ENCODE assay signal across 8 cellular contexts in genomic region chrX:154515803-154516654, GRCh38. TPM values are rescaled to one million over a fixed set of nuclear protein-coding genes. Genes with fewer than 3 reads are reported as not detected.
DNase-seq lines count a peak whose midpoint lies in the region; ATAC-seq and TF ChIP-seq lines count a peak whose summit lies in the region.

TSS of gene FAM3A (minus strand) at chrX:154516232. CDS start at chrX:154515772, 460 bp downstream.

- no peaks in the 10 kb centered on the region for H3K27me3 Mint-ChIP-seq in dendritic cell treated with granulocyte-macrophage colony-stimulating factor and Interleukin-4, amounts not matched to agents 40 ng/mL and 50 ng/mL, for 4 days

- peaks cover 4 to 32% (median 15%) of the 10 kb centered on the region in 4 donors for H3K4me1 ChIP-seq in liver (ENCODE audit: control insufficient read depth in 4 of 4, insufficient read depth in 4 of 4, low read length in 3 of 4)

- peaks cover 31% of the 10 kb centered on the region for H3K4me1 Mint-ChIP-seq in dendritic cell treated with granulocyte-macrophage colony-stimulating factor and Interleukin-4, amounts not matched to agents 40 ng/mL and 50 ng/mL, for 4 days (ENCODE audit: low read depth)

- peaks cover 9% of the 10 kb centered on the region for H3K36me3 Mint-ChIP-seq in dendritic cell treated with granulocyte-macrophage colony-stimulating factor and Interleukin-4, amounts not matched to agents 40 ng/mL and 50 ng/mL, for 4 days (ENCODE audit: low read depth)

- TF ChIP-seq CTCF in C4-2B (conservative IDR thresholded peaks at IDR 0.05) (no peak), liver (IDR thresholded peaks at IDR 0.05; ENCODE audit: low read depth, low read length, missing input control) (no peak)

- peak within 1 kb of the TSS; percentile 79 to 86 for H3K9ac ChIP-seq in liver (ENCODE audit: low read depth in 1 of 2, low read length in 2 of 2)

- H3K9me3 ChIP-seq in liver (ENCODE audit: control insufficient read depth in 4 of 4, low read length in 3 of 4) = no peaks in the 10 kb centered on the region

- peaks cover 0 to 2% (median 0%) of the 10 kb centered on the region in 4 donors for H3K36me3 ChIP-seq in liver (ENCODE audit: control insufficient read depth in 4 of 4, insufficient read depth in 3 of 4, low read depth in 1 of 4, low read length in 3 of 4)

- peak; percentile 93 for DNase-seq in NCI-H69 (lab: John Stamatoyannopoulos, UW)
- DNase-seq in activated CD4-positive, alpha-beta T cell treated with anti-CD3 and anti-CD28 coated beads, Interleukin-2, amount 50 U/mL, for 1 hour = peak; percentile 90
- DNase-seq in stimulated activated CD4-positive, alpha-beta T cell treated with anti-CD3 and anti-CD28 coated beads, Interleukin-2, amount 100 ng/mL, for 48 hours = peak; percentile 89 to 93

- WGBS in liver = under 1% methylated on average over 71 of the region's 72 CpGs

- H3K27ac Mint-ChIP-seq in dendritic cell treated with granulocyte-macrophage colony-stimulating factor and Interleukin-4, amounts not matched to agents 40 ng/mL and 50 ng/mL, for 4 days = peak within 1 kb of the TSS; percentile 92

- peak; percentile 82 for ATAC-seq in GM19351 (IDR thresholded peaks at IDR 0.05; ENCODE audit: unreplicated experiment)
- ATAC-seq in HG03469 (IDR thresholded peaks at IDR 0.05; ENCODE audit: unreplicated experiment) = peak; percentile 72

- peak within 1 kb of the TSS; percentile 89 for H3K27ac ChIP-seq in C4-2B
- peak within 1 kb of the TSS; percentile 91 to 94 for H3K27ac ChIP-seq in liver (ENCODE audit: low read depth in 1 of 2, low read length in 2 of 2)

- no peaks in the 10 kb centered on the region for H3K9me3 Mint-ChIP-seq in dendritic cell treated with granulocyte-macrophage colony-stimulating factor and Interleukin-4, amounts not matched to agents 40 ng/mL and 50 ng/mL, for 4 days

- TF ChIP-seq RAD21 in liver (IDR thresholded peaks at IDR 0.05) = no peak

- peak within 1 kb of the TSS; percentile 67 to 75 (median 71) for H3K4me3 ChIP-seq in liver (ENCODE audit: low read depth in 1 of 3, low read length in 3 of 3)

- peak within 1 kb of the TSS; percentile 85 for H3K4me3 Mint-ChIP-seq in dendritic cell treated with granulocyte-macrophage colony-stimulating factor and Interleukin-4, amounts not matched to agents 40 ng/mL and 50 ng/mL, for 4 days

- no peaks in the 10 kb centered on the region for H3K27me3 ChIP-seq in liver (ENCODE audit: control insufficient read depth in 4 of 4, insufficient read depth in 4 of 4, low read length in 3 of 4)

- intact Hi-C loops in dendritic cell treated with granulocyte-macrophage colony-stimulating factor and Interleukin-4, amounts not matched to agents 40 ng/mL and 50 ng/mL, for 4 days (cut with micrococcal nuclease) = no loop called here

TF ChIP-seq in liver, 16 proteins besides CTCF, POLR2A, EP300 and RAD21:
- TF ChIP-seq NR2F2 (IDR thresholded peaks at IDR 0.05) (no peak), HNF4A (conservative IDR thresholded peaks at IDR 0.05) (no peak), EGR1 (IDR thresholded peaks at IDR 0.05; ENCODE audit: low read depth in 2 of 2) (no peak), ATF3 (IDR thresholded peaks at IDR 0.05) (no peak), FOXA1 (IDR thresholded peaks at IDR 0.05) (no peak), HNF4G (IDR thresholded peaks at IDR 0.05) (no peak), FOXA2 (IDR thresholded peaks at IDR 0.05) (no peak), MAX (IDR thresholded peaks at IDR 0.05) (no peak), RXRA (IDR thresholded peaks at IDR 0.05) (no peak), YY1 (IDR thresholded peaks at IDR 0.05) (peak; percentile 63), SP1 (IDR thresholded peaks at IDR 0.05) (peak; percentile 56), REST (IDR thresholded peaks at IDR 0.05) (peak; percentile 51), GABPA (IDR thresholded peaks at IDR 0.05 in 1 of 2, conservative IDR thresholded peaks at IDR 0.05 in 1 of 2) (peak in 1 of 2 donors; percentile 77), TAF1 (conservative IDR thresholded peaks at IDR 0.05) (peak; percentile 36), JUND (IDR thresholded peaks at IDR 0.05) (no peak), ZBTB33 (IDR thresholded peaks at IDR 0.05) (no peak)

RNA-seq across cellular contexts. Expression of gene FAM3A, which starts in this region (rescaled TPM):
- total RNA-seq in liver = 10 to 100 TPM; 11.6 to 33.5 TPM
- 10 to 100 TPM; 35.0 to 36.3 TPM for polyA plus RNA-seq in liver

Comparison
In these comparisons a context has a peak if more than half of its experiments do, and no peak if none do; other contexts are left out.
1. Peak in every context shown above with its lines: DNase-seq, ATAC-seq, H3K4me3 ChIP-seq and H3K27ac ChIP-seq.